Comparison of ENCODE assay signal across 11 cellular contexts in genomic region chr5:132229236-132229635, GRCh38. TPM values are rescaled to one million over a fixed set of nuclear protein-coding genes. Genes with fewer than 3 reads are reported as not detected.
DNase-seq lines count a peak whose midpoint lies in the region; ATAC-seq and TF ChIP-seq lines count a peak whose summit lies in the region.
"Had no signal": no experiment of that assay in that cellular context is flagged by ENCODE, and none has a peak within 500 bp of the region (broad histone marks: within the 10 kb centered on the region; RNA-seq: fewer than 3 reads in every experiment).

No MANE protein-coding gene starts in this region.

- no peak overlapping the region for H3K27ac Mint-ChIP-seq in CD14-positive monocyte
- H3K27ac Mint-ChIP-seq in CD8-positive, alpha-beta memory T cell = peak overlapping the region in 1 of 8 donors; percentile 41
- H3K27ac Mint-ChIP-seq in activated naive CD8-positive, alpha-beta T cell = no peak overlapping the region
- H3K27ac Mint-ChIP-seq in nephron progenitor cell = no peak overlapping the region

- H3K27me3 ChIP-seq in CD8-positive, alpha-beta memory T cell (ENCODE audit: insufficient read depth, low read length, poor library complexity, severe bottlenecking) = no peaks in the 10 kb centered on the region
- H3K27me3 ChIP-seq in HAP-1 (ENCODE audit: low read depth) = no peaks in the 10 kb centered on the region
- H3K27me3 ChIP-seq: breast epithelium had no signal

- H3K4me3 ChIP-seq in CD8-positive, alpha-beta memory T cell (ENCODE audit: low read length) = no peak overlapping the region
- no peak overlapping the region for H3K4me3 ChIP-seq in HAP-1
- H3K4me3 ChIP-seq: breast epithelium had no signal

- no peak overlapping the region for H3K27ac ChIP-seq in CD8-positive, alpha-beta memory T cell (ENCODE audit: low read depth, low read length)

- H3K4me1 Mint-ChIP-seq in CD14-positive monocyte (peaks cover 16% of the 10 kb centered on the region), nephron progenitor cell (peaks cover 41% of the 10 kb centered on the region)
- H3K4me1 Mint-ChIP-seq in CD8-positive, alpha-beta memory T cell = peaks cover 3 to 17% (median 16%) of the 10 kb centered on the region in 3 donors
- peaks cover 21% of the 10 kb centered on the region for H3K4me1 Mint-ChIP-seq in activated naive CD8-positive, alpha-beta T cell (ENCODE audit: low read depth)

- no peak for TF ChIP-seq CTCF in CD14-positive monocyte (IDR thresholded peaks at IDR 0.05)
- no peak for TF ChIP-seq CTCF in nephron progenitor cell (IDR thresholded peaks at IDR 0.05)

- CTCF ChIA-PET in CD8-positive, alpha-beta memory T cell (lab: Charles Lee) = interaction anchor here (1.4 kb wide), 1 partner anchor 9 kb away, joined by 3 read pairs; no protein-coding TSS in a partner anchor

- H3K27me3 Mint-ChIP-seq in CD14-positive monocyte (ENCODE audit: low read depth in 3 of 3) (peaks cover 36 to 44% (median 43%) of the 10 kb centered on the region in 3 donors), nephron progenitor cell (ENCODE audit: low read depth, poor library complexity) (peaks cover 34% of the 10 kb centered on the region)
- H3K27me3 Mint-ChIP-seq in CD8-positive, alpha-beta memory T cell = peaks cover 12 to 40% of the 10 kb centered on the region in 2 donors
- H3K27me3 Mint-ChIP-seq in activated naive CD8-positive, alpha-beta T cell = peaks cover 23% of the 10 kb centered on the region

- intact Hi-C loops in CD14-positive monocyte (cut with micrococcal nuclease) = no loop called here

- H3K4me3 Mint-ChIP-seq in CD14-positive monocyte (peak overlapping the region in 1 of 2 donors; percentile 40), nephron progenitor cell (peak overlapping the region; percentile 74)
- H3K4me3 Mint-ChIP-seq in CD8-positive, alpha-beta memory T cell = peak overlapping the region; percentile 55 to 87 (median 69)
- peak overlapping the region; percentile 56 for H3K4me3 Mint-ChIP-seq in activated naive CD8-positive, alpha-beta T cell

- no peaks in the 10 kb centered on the region for H3K36me3 ChIP-seq in CD8-positive, alpha-beta memory T cell (ENCODE audit: insufficient read depth, low read length)
- no peaks in the 10 kb centered on the region for H3K36me3 ChIP-seq in HAP-1 (replicated peaks)
- H3K36me3 ChIP-seq: breast epithelium had no signal

- no peak for ATAC-seq in GM21717 (IDR thresholded peaks at IDR 0.05; ENCODE audit: unreplicated experiment)
- ATAC-seq in GM21737 (IDR thresholded peaks at IDR 0.05; ENCODE audit: unreplicated experiment) = no peak

- H3K36me3 Mint-ChIP-seq in CD14-positive monocyte (no peaks in the 10 kb centered on the region), nephron progenitor cell (ENCODE audit: low read depth) (no peaks in the 10 kb centered on the region)
- H3K36me3 Mint-ChIP-seq in CD8-positive, alpha-beta memory T cell = no peaks in the 10 kb centered on the region
- no peaks in the 10 kb centered on the region for H3K36me3 Mint-ChIP-seq in activated naive CD8-positive, alpha-beta T cell

- in situ Hi-C loops in HAP-1 (cut with MboI; ENCODE audit: low sequenced_read_pairs) = no loop called here

- H3K4me1 ChIP-seq in CD8-positive, alpha-beta memory T cell (ENCODE audit: insufficient read depth, low read length) = peaks cover 14% of the 10 kb centered on the region
- peaks cover 15% of the 10 kb centered on the region for H3K4me1 ChIP-seq in HAP-1

- H3K9me3 ChIP-seq in CD8-positive, alpha-beta memory T cell (ENCODE audit: low read length) = no peaks in the 10 kb centered on the region
- H3K9me3 ChIP-seq in HAP-1 = no peaks in the 10 kb centered on the region
- H3K9me3 ChIP-seq: breast epithelium had no signal

- POLR2A ChIA-PET in CD8-positive, alpha-beta memory T cell (lab: Charles Lee) = no interaction called here

- DNase-seq in CD14-positive monocyte (ENCODE audit: low spot score) (peak; percentile 9), nephron progenitor cell (no peak), HAP-1 (ENCODE audit: low spot score in 2 of 2) (no peak)
- no peak for DNase-seq in CD8-positive, alpha-beta memory T cell
- DNase-seq: NCI-H2081 treated with DMSO at 0.1 percent for 48 hours, NCI-H774, SIG-M5 had no signal

- H3K9me3 Mint-ChIP-seq in CD14-positive monocyte = peaks cover 0 to 5% (median 0%) of the 10 kb centered on the region in 7 donors
- no peaks in the 10 kb centered on the region for H3K9me3 Mint-ChIP-seq in CD8-positive, alpha-beta memory T cell
- no peaks in the 10 kb centered on the region for H3K9me3 Mint-ChIP-seq in activated naive CD8-positive, alpha-beta T cell (ENCODE audit: low read depth)
- no peaks in the 10 kb centered on the region for H3K9me3 Mint-ChIP-seq in nephron progenitor cell

RNA-seq across cellular contexts. Expression of gene P4HA2, which starts 1.6 kb away (rescaled TPM):
- polyA plus RNA-seq in CD14-positive monocyte = under 1 TPM; 0.45 to 0.99 TPM
- 1 to 10 TPM; 7.2 to 7.9 TPM for total RNA-seq in CD8-positive, alpha-beta memory T cell
- not detected for polyA plus RNA-seq in CD8-positive, alpha-beta memory T cell

RNA-seq across cellular contexts. Expression of gene PDLIM4, which starts 28.3 kb away (rescaled TPM):
- polyA plus RNA-seq in CD14-positive monocyte = not detected
- total RNA-seq in CD8-positive, alpha-beta memory T cell = 1 to 10 TPM in 1 of 2 experiments, under 1 TPM in 1; 0.39 to 1.4 TPM
- polyA plus RNA-seq in CD8-positive, alpha-beta memory T cell = not detected
